ENCODE assay signal across 1 cellular context in genomic region chr20:49695830-49696229, GRCh38.
TF ChIP-seq lines count a peak whose summit lies in the region.

No MANE protein-coding gene starts in this region.

TF ChIP-seq in HepG2, 621 proteins besides CTCF, POLR2A, EP300 and RAD21 (continued from another document and continues in another):
- no peak for TF ChIP-seq HMGXB4 (CRISPR knock-in tag; IDR thresholded peaks at IDR 0.05; ENCODE audit: borderline replicate concordance in 1 of 2, low read depth in 1 of 2)
- TF ChIP-seq ZBTB3 (CRISPR knock-in tag; IDR thresholded peaks at IDR 0.05; ENCODE audit: borderline replicate concordance, low read depth): no peak
- TF ChIP-seq AKNA (CRISPR knock-in tag; IDR thresholded peaks at IDR 0.05; ENCODE audit: borderline replicate concordance): no peak
- no peak for TF ChIP-seq ZNF674 (CRISPR knock-in tag; IDR thresholded peaks at IDR 0.05; ENCODE audit: low read depth)
- no peak for TF ChIP-seq ZNF468 (CRISPR knock-in tag; IDR thresholded peaks at IDR 0.05)
- peak; percentile 27; the same call in 1 of the 2 replicates for TF ChIP-seq FOXA3 (CRISPR knock-in tag; IDR thresholded peaks at IDR 0.05)
- TF ChIP-seq GATAD2A (CRISPR knock-in tag; IDR thresholded peaks at IDR 0.05): peak; percentile 68
- TF ChIP-seq ZNF850 (CRISPR knock-in tag; conservative IDR thresholded peaks at IDR 0.05): no peak
- no peak for TF ChIP-seq ZC3H13 (CRISPR knock-in tag; IDR thresholded peaks at IDR 0.05)
- TF ChIP-seq ARID3A (IDR thresholded peaks at IDR 0.05; ENCODE audit: low read depth, low read length): peak; percentile 39
- TF ChIP-seq NR3C1 (CRISPR knock-in tag; IDR thresholded peaks at IDR 0.05): no peak
- peak; percentile 44; the same call in 1 of the 2 replicates for TF ChIP-seq PAXIP1 (CRISPR knock-in tag; conservative IDR thresholded peaks at IDR 0.05)
- TF ChIP-seq JUND (CRISPR knock-in tag; IDR thresholded peaks at IDR 0.05): no peak
- TF ChIP-seq SP1 (IDR thresholded peaks at IDR 0.05): no peak
- TF ChIP-seq SP1 (CRISPR knock-in tag; IDR thresholded peaks at IDR 0.05): no peak
- TF ChIP-seq SP4 (CRISPR knock-in tag; IDR thresholded peaks at IDR 0.05): no peak
- TF ChIP-seq PCBP1 (IDR thresholded peaks at IDR 0.05; ENCODE audit: borderline replicate concordance, low read depth, low read length): no peak
- no peak for TF ChIP-seq ATF7-NPFF (CRISPR knock-in tag; IDR thresholded peaks at IDR 0.05; ENCODE audit: low read depth)
- TF ChIP-seq ZNF543 (CRISPR knock-in tag; IDR thresholded peaks at IDR 0.05): no peak
- TF ChIP-seq BRF2 (CRISPR knock-in tag; IDR thresholded peaks at IDR 0.05): no peak
- TF ChIP-seq ZNF749 (CRISPR knock-in tag; IDR thresholded peaks at IDR 0.05; ENCODE audit: borderline replicate concordance): no peak
- TF ChIP-seq SAP130 (CRISPR knock-in tag; IDR thresholded peaks at IDR 0.05; ENCODE audit: low read depth): peak; percentile 25; the same call in 1 of the 2 replicates
- TF ChIP-seq HNF4A (CRISPR knock-in tag; IDR thresholded peaks at IDR 0.05): peak; percentile 32; the same call in 1 of the 2 replicates
- peak; percentile 97 for TF ChIP-seq HOXA5 (CRISPR knock-in tag; IDR thresholded peaks at IDR 0.05)
- TF ChIP-seq SIN3A (IDR thresholded peaks at IDR 0.05; ENCODE audit: borderline replicate concordance, low read depth, low read length): no peak
- TF ChIP-seq CENPBD1 (CRISPR knock-in tag; IDR thresholded peaks at IDR 0.05; ENCODE audit: borderline replicate concordance, low read depth): no peak
- no peak for TF ChIP-seq AHR (CRISPR knock-in tag; IDR thresholded peaks at IDR 0.05)
- TF ChIP-seq CBX2 (IDR thresholded peaks at IDR 0.05; ENCODE audit: low read depth, low read length): no peak
- TF ChIP-seq CBX2 (CRISPR knock-in tag; IDR thresholded peaks at IDR 0.05; ENCODE audit: low read depth): no peak
- TF ChIP-seq ZNF224 (CRISPR knock-in tag; IDR thresholded peaks at IDR 0.05): no peak
- TF ChIP-seq FIP1L1 (IDR thresholded peaks at IDR 0.05; ENCODE audit: borderline replicate concordance, insufficient read depth, low read depth, low read length): no peak
- TF ChIP-seq HNF4G (IDR thresholded peaks at IDR 0.05; ENCODE audit: borderline replicate concordance, low read depth, low read length): 0 out of 2 replicates have a peak, but pooled peaks have one; percentile 13
- no peak for TF ChIP-seq HNF4G (CRISPR knock-in tag; IDR thresholded peaks at IDR 0.05; ENCODE audit: borderline replicate concordance, low read depth)
- TF ChIP-seq MED8 (CRISPR knock-in tag; IDR thresholded peaks at IDR 0.05; ENCODE audit: insufficient replicate concordance): no peak
- TF ChIP-seq STAT5B (CRISPR knock-in tag; IDR thresholded peaks at IDR 0.05): no peak
- TF ChIP-seq ZNF878 (CRISPR knock-in tag; IDR thresholded peaks at IDR 0.05): no peak
- no peak for TF ChIP-seq ZNF660 (CRISPR knock-in tag; IDR thresholded peaks at IDR 0.05; ENCODE audit: borderline replicate concordance, low read depth)
- no peak for TF ChIP-seq ZNF441 (CRISPR knock-in tag; IDR thresholded peaks at IDR 0.05; ENCODE audit: borderline replicate concordance)
- no peak for TF ChIP-seq ONECUT2 (CRISPR knock-in tag; IDR thresholded peaks at IDR 0.05)
- TF ChIP-seq RARG (CRISPR knock-in tag; IDR thresholded peaks at IDR 0.05; ENCODE audit: low read depth): no peak
- no peak for TF ChIP-seq ZNF558 (CRISPR knock-in tag; IDR thresholded peaks at IDR 0.05; ENCODE audit: borderline replicate concordance)
- 0 out of 2 replicates have a peak, but pooled peaks have one; percentile 34 for TF ChIP-seq NFIC (IDR thresholded peaks at IDR 0.05; ENCODE audit: low read length)
- no peak for TF ChIP-seq RAD51 (IDR thresholded peaks at IDR 0.05; ENCODE audit: borderline replicate concordance)
- no peak for TF ChIP-seq PRDM4 (CRISPR knock-in tag; IDR thresholded peaks at IDR 0.05; ENCODE audit: borderline replicate concordance)
- no peak for TF ChIP-seq PHB2 (IDR thresholded peaks at IDR 0.05; ENCODE audit: partially characterized antibody)
- no peak for TF ChIP-seq TERF1 (CRISPR knock-in tag; IDR thresholded peaks at IDR 0.05)
- no peak for TF ChIP-seq PITX1 (CRISPR knock-in tag; IDR thresholded peaks at IDR 0.05)
- no peak for TF ChIP-seq ZNF10 (CRISPR knock-in tag; IDR thresholded peaks at IDR 0.05; ENCODE audit: borderline replicate concordance, low read depth)
- no peak for TF ChIP-seq ZFP36 (IDR thresholded peaks at IDR 0.05; ENCODE audit: borderline replicate concordance, low read depth, low read length, partially characterized antibody)
- TF ChIP-seq FOXP1 (IDR thresholded peaks at IDR 0.05): no peak
- TF ChIP-seq FOXP1 (CRISPR knock-in tag; IDR thresholded peaks at IDR 0.05): 0 out of 2 replicates have a peak, but pooled peaks have one; percentile 44
- TF ChIP-seq ZNF883 (CRISPR knock-in tag; IDR thresholded peaks at IDR 0.05; ENCODE audit: not compliant biosample characterization): no peak
- TF ChIP-seq SCMH1 (CRISPR knock-in tag; IDR thresholded peaks at IDR 0.05; ENCODE audit: borderline replicate concordance): no peak
- no peak for TF ChIP-seq ZNF121 (CRISPR knock-in tag; IDR thresholded peaks at IDR 0.05)
- no peak for TF ChIP-seq ZNF383 (CRISPR knock-in tag; IDR thresholded peaks at IDR 0.05; ENCODE audit: borderline replicate concordance)
- TF ChIP-seq BRCA1 (CRISPR knock-in tag; IDR thresholded peaks at IDR 0.05): no peak
- no peak for TF ChIP-seq ZNF598 (CRISPR knock-in tag; IDR thresholded peaks at IDR 0.05; ENCODE audit: borderline replicate concordance)
- no peak for TF ChIP-seq MTA3 (CRISPR knock-in tag; IDR thresholded peaks at IDR 0.05)
